In the genomic region with DNA sequence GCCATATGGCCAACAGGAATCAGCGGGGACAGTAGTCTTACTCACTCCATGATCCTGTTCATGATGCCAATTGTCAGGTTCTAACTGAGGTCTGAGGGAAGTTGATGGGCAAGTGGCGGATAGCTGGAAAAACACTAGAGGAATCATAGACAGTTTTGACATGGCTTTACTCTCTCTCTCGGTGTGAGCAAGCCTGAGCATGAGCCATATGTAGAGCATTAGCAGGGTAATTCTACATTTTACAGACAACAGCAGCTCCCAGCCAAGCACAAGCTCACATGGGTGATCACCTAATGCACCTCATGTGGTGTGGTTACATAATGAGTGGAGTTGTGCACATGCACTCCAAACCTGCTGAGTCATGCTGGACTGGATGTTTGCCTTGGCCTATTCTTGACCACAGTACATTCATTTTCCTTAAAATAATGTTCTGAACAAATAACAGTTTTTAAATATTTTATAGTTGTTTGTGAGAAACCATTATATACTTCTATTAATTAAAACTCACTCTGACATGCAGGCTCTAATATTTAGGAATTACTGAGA, we compare ENCODE assay signal across 1 cellular context.
TF ChIP-seq lines count a peak whose summit lies in the region.

No MANE protein-coding gene starts in this region.

TF ChIP-seq in K562, 482 proteins besides CTCF, POLR2A, EP300 and RAD21 (continued from another document and continues in another):
- TF ChIP-seq, protein P1, sequence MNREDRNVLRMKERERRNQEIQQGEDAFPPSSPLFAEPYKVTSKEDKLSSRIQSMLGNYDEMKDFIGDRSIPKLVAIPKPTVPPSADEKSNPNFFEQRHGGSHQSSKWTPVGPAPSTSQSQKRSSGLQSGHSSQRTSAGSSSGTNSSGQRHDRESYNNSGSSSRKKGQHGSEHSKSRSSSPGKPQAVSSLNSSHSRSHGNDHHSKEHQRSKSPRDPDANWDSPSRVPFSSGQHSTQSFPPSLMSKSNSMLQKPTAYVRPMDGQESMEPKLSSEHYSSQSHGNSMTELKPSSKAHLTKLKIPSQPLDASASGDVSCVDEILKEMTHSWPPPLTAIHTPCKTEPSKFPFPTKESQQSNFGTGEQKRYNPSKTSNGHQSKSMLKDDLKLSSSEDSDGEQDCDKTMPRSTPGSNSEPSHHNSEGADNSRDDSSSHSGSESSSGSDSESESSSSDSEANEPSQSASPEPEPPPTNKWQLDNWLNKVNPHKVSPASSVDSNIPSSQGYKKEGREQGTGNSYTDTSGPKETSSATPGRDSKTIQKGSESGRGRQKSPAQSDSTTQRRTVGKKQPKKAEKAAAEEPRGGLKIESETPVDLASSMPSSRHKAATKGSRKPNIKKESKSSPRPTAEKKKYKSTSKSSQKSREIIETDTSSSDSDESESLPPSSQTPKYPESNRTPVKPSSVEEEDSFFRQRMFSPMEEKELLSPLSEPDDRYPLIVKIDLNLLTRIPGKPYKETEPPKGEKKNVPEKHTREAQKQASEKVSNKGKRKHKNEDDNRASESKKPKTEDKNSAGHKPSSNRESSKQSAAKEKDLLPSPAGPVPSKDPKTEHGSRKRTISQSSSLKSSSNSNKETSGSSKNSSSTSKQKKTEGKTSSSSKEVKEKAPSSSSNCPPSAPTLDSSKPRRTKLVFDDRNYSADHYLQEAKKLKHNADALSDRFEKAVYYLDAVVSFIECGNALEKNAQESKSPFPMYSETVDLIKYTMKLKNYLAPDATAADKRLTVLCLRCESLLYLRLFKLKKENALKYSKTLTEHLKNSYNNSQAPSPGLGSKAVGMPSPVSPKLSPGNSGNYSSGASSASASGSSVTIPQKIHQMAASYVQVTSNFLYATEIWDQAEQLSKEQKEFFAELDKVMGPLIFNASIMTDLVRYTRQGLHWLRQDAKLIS (CRISPR knock-in tag; IDR thresholded peaks at IDR 0.05) = no peak
- peak; percentile 65 for TF ChIP-seq MAFG (tag; conservative IDR thresholded peaks at IDR 0.05)
- no peak for TF ChIP-seq RB1 (IDR thresholded peaks at IDR 0.05; ENCODE audit: low read depth)
- no peak for TF ChIP-seq MCM5 (IDR thresholded peaks at IDR 0.05; ENCODE audit: low read depth)
- TF ChIP-seq, protein P2, sequence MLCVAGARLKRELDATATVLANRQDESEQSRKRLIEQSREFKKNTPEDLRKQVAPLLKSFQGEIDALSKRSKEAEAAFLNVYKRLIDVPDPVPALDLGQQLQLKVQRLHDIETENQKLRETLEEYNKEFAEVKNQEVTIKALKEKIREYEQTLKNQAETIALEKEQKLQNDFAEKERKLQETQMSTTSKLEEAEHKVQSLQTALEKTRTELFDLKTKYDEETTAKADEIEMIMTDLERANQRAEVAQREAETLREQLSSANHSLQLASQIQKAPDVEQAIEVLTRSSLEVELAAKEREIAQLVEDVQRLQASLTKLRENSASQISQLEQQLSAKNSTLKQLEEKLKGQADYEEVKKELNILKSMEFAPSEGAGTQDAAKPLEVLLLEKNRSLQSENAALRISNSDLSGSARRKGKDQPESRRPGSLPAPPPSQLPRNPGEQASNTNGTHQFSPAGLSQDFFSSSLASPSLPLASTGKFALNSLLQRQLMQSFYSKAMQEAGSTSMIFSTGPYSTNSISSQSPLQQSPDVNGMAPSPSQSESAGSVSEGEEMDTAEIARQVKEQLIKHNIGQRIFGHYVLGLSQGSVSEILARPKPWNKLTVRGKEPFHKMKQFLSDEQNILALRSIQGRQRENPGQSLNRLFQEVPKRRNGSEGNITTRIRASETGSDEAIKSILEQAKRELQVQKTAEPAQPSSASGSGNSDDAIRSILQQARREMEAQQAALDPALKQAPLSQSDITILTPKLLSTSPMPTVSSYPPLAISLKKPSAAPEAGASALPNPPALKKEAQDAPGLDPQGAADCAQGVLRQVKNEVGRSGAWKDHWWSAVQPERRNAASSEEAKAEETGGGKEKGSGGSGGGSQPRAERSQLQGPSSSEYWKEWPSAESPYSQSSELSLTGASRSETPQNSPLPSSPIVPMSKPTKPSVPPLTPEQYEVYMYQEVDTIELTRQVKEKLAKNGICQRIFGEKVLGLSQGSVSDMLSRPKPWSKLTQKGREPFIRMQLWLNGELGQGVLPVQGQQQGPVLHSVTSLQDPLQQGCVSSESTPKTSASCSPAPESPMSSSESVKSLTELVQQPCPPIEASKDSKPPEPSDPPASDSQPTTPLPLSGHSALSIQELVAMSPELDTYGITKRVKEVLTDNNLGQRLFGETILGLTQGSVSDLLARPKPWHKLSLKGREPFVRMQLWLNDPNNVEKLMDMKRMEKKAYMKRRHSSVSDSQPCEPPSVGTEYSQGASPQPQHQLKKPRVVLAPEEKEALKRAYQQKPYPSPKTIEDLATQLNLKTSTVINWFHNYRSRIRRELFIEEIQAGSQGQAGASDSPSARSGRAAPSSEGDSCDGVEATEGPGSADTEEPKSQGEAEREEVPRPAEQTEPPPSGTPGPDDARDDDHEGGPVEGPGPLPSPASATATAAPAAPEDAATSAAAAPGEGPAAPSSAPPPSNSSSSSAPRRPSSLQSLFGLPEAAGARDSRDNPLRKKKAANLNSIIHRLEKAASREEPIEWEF (CRISPR knock-in tag; IDR thresholded peaks at IDR 0.05) = no peak
- TF ChIP-seq ARID1B (IDR thresholded peaks at IDR 0.05) = no peak
- no peak for TF ChIP-seq CTBP1 (IDR thresholded peaks at IDR 0.05; ENCODE audit: borderline replicate concordance)
- TF ChIP-seq, protein P3, sequence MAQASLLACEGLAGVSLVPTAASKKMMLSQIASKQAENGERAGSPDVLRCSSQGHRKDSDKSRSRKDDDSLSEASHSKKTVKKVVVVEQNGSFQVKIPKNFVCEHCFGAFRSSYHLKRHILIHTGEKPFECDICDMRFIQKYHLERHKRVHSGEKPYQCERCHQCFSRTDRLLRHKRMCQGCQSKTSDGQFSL (CRISPR knock-in tag; IDR thresholded peaks at IDR 0.05) = no peak
- TF ChIP-seq, protein P3 (tag; IDR thresholded peaks at IDR 0.05) = no peak
- TF ChIP-seq CBX1 (IDR thresholded peaks at IDR 0.05; ENCODE audit: low read depth) = no peak
- no peak for TF ChIP-seq BHLHE40 (IDR thresholded peaks at IDR 0.05; ENCODE audit: low read length)
- no peak for TF ChIP-seq ZNF57 (CRISPR knock-in tag; IDR thresholded peaks at IDR 0.05)
- no peak for TF ChIP-seq TAL1 (IDR thresholded peaks at IDR 0.05)
- TF ChIP-seq NFE2 (IDR thresholded peaks at IDR 0.05; ENCODE audit: low read depth) = peak; percentile 55; the same call in 1 of the 2 replicates
- TF ChIP-seq ZNF175 (CRISPR knock-in tag; IDR thresholded peaks at IDR 0.05; ENCODE audit: low read depth) = no peak
- TF ChIP-seq FOXJ2 (tag; IDR thresholded peaks at IDR 0.05) = no peak
- TF ChIP-seq MAFF (IDR thresholded peaks at IDR 0.05; ENCODE audit: low read length) = peak; percentile 59
- no peak for TF ChIP-seq NR2C1 (IDR thresholded peaks at IDR 0.05)
- no peak for TF ChIP-seq NR2C1 (tag; IDR thresholded peaks at IDR 0.05)
- TF ChIP-seq RCOR1 (IDR thresholded peaks at IDR 0.05; ENCODE audit: borderline replicate concordance in 1 of 2, low read depth in 2 of 2, low read length in 2 of 2) = no peak
- TF ChIP-seq ZFP30 (CRISPR knock-in tag; IDR thresholded peaks at IDR 0.05; ENCODE audit: borderline replicate concordance) = no peak
- no peak for TF ChIP-seq KDM1A (IDR thresholded peaks at IDR 0.05)
- TF ChIP-seq TRIM28 (IDR thresholded peaks at IDR 0.05) = no peak
- TF ChIP-seq ZBTB8A (IDR thresholded peaks at IDR 0.05; ENCODE audit: partially characterized antibody) = no peak
- TF ChIP-seq NFE2L1 (tag; IDR thresholded peaks at IDR 0.05; ENCODE audit: borderline replicate concordance, low read depth) = peak; percentile 49; the same call in 1 of the 2 replicates
- no peak for TF ChIP-seq POLR3G (IDR thresholded peaks at IDR 0.05; ENCODE audit: extremely low read depth, insufficient read length, insufficient replicate concordance)
- no peak for TF ChIP-seq U2AF1 (optimal IDR thresholded peaks at IDR 0.05; ENCODE audit: low read depth, low read length)
- peak; percentile 35 for TF ChIP-seq ZFP36 (IDR thresholded peaks at IDR 0.05; ENCODE audit: low read depth, low read length, partially characterized antibody)
- TF ChIP-seq, protein P4, sequence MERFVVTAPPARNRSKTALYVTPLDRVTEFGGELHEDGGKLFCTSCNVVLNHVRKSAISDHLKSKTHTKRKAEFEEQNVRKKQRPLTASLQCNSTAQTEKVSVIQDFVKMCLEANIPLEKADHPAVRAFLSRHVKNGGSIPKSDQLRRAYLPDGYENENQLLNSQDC (CRISPR knock-in tag; IDR thresholded peaks at IDR 0.05) = no peak
- no peak for TF ChIP-seq NFXL1 (CRISPR knock-in tag; IDR thresholded peaks at IDR 0.05)
- TF ChIP-seq U2AF2 (optimal IDR thresholded peaks at IDR 0.05; ENCODE audit: low read depth, low read length) = no peak
- TF ChIP-seq HIVEP1 (CRISPR knock-in tag; IDR thresholded peaks at IDR 0.05) = no peak
- peak; percentile 33; the same call in 1 of the 2 replicates for TF ChIP-seq ZNF316 (IDR thresholded peaks at IDR 0.05)
- TF ChIP-seq CBX3 (IDR thresholded peaks at IDR 0.05; ENCODE audit: borderline replicate concordance in 1 of 2, low read length in 2 of 2) = peak in 1 of 2 experiments; percentile 67; a peak in 1 of 3 replicates
- TF ChIP-seq RBM25 (IDR thresholded peaks at IDR 0.05; ENCODE audit: low read depth, low read length, severe bottlenecking) = no peak
- no peak for TF ChIP-seq ETV6 (IDR thresholded peaks at IDR 0.05; ENCODE audit: borderline replicate concordance in 1 of 2, low read depth in 2 of 2, low read length in 1 of 2)
- no peak for TF ChIP-seq ETV6 (CRISPR knock-in tag; IDR thresholded peaks at IDR 0.05; ENCODE audit: borderline replicate concordance)
- TF ChIP-seq, protein P5, sequence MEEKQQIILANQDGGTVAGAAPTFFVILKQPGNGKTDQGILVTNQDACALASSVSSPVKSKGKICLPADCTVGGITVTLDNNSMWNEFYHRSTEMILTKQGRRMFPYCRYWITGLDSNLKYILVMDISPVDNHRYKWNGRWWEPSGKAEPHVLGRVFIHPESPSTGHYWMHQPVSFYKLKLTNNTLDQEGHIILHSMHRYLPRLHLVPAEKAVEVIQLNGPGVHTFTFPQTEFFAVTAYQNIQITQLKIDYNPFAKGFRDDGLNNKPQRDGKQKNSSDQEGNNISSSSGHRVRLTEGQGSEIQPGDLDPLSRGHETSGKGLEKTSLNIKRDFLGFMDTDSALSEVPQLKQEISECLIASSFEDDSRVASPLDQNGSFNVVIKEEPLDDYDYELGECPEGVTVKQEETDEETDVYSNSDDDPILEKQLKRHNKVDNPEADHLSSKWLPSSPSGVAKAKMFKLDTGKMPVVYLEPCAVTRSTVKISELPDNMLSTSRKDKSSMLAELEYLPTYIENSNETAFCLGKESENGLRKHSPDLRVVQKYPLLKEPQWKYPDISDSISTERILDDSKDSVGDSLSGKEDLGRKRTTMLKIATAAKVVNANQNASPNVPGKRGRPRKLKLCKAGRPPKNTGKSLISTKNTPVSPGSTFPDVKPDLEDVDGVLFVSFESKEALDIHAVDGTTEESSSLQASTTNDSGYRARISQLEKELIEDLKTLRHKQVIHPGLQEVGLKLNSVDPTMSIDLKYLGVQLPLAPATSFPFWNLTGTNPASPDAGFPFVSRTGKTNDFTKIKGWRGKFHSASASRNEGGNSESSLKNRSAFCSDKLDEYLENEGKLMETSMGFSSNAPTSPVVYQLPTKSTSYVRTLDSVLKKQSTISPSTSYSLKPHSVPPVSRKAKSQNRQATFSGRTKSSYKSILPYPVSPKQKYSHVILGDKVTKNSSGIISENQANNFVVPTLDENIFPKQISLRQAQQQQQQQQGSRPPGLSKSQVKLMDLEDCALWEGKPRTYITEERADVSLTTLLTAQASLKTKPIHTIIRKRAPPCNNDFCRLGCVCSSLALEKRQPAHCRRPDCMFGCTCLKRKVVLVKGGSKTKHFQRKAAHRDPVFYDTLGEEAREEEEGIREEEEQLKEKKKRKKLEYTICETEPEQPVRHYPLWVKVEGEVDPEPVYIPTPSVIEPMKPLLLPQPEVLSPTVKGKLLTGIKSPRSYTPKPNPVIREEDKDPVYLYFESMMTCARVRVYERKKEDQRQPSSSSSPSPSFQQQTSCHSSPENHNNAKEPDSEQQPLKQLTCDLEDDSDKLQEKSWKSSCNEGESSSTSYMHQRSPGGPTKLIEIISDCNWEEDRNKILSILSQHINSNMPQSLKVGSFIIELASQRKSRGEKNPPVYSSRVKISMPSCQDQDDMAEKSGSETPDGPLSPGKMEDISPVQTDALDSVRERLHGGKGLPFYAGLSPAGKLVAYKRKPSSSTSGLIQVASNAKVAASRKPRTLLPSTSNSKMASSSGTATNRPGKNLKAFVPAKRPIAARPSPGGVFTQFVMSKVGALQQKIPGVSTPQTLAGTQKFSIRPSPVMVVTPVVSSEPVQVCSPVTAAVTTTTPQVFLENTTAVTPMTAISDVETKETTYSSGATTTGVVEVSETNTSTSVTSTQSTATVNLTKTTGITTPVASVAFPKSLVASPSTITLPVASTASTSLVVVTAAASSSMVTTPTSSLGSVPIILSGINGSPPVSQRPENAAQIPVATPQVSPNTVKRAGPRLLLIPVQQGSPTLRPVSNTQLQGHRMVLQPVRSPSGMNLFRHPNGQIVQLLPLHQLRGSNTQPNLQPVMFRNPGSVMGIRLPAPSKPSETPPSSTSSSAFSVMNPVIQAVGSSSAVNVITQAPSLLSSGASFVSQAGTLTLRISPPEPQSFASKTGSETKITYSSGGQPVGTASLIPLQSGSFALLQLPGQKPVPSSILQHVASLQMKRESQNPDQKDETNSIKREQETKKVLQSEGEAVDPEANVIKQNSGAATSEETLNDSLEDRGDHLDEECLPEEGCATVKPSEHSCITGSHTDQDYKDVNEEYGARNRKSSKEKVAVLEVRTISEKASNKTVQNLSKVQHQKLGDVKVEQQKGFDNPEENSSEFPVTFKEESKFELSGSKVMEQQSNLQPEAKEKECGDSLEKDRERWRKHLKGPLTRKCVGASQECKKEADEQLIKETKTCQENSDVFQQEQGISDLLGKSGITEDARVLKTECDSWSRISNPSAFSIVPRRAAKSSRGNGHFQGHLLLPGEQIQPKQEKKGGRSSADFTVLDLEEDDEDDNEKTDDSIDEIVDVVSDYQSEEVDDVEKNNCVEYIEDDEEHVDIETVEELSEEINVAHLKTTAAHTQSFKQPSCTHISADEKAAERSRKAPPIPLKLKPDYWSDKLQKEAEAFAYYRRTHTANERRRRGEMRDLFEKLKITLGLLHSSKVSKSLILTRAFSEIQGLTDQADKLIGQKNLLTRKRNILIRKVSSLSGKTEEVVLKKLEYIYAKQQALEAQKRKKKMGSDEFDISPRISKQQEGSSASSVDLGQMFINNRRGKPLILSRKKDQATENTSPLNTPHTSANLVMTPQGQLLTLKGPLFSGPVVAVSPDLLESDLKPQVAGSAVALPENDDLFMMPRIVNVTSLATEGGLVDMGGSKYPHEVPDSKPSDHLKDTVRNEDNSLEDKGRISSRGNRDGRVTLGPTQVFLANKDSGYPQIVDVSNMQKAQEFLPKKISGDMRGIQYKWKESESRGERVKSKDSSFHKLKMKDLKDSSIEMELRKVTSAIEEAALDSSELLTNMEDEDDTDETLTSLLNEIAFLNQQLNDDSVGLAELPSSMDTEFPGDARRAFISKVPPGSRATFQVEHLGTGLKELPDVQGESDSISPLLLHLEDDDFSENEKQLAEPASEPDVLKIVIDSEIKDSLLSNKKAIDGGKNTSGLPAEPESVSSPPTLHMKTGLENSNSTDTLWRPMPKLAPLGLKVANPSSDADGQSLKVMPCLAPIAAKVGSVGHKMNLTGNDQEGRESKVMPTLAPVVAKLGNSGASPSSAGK (IDR thresholded peaks at IDR 0.05) = no peak
